In genomic region chr3:133834621-133835417, GRCh38 we compare ENCODE assay signal across 1 cellular context.
TF ChIP-seq lines count a peak whose summit lies in the region.

No MANE protein-coding gene starts in this region.

TF ChIP-seq in GM23338, 12 proteins besides CTCF, POLR2A, EP300 and RAD21 (continued from another document):
- no peak for TF ChIP-seq ZNF462 (CRISPR knock-in tag; IDR thresholded peaks at IDR 0.05)
- no peak for TF ChIP-seq EZH2 (IDR thresholded peaks at IDR 0.05; ENCODE audit: low read depth, unreplicated experiment)
- no peak for TF ChIP-seq ZNF114 (CRISPR knock-in tag; IDR thresholded peaks at IDR 0.05)
- no peak for TF ChIP-seq JUNB (IDR thresholded peaks at IDR 0.05; ENCODE audit: unreplicated experiment)
- no peak for TF ChIP-seq POLR2AphosphoS5 (IDR thresholded peaks at IDR 0.05; ENCODE audit: low read depth)
- TF ChIP-seq ETS1 (IDR thresholded peaks at IDR 0.05): no peak
TF ChIP-seq in GM23338: peak in this region for 0.
